Comparison of ENCODE assay signal across 30 cellular contexts in the genomic region with DNA sequence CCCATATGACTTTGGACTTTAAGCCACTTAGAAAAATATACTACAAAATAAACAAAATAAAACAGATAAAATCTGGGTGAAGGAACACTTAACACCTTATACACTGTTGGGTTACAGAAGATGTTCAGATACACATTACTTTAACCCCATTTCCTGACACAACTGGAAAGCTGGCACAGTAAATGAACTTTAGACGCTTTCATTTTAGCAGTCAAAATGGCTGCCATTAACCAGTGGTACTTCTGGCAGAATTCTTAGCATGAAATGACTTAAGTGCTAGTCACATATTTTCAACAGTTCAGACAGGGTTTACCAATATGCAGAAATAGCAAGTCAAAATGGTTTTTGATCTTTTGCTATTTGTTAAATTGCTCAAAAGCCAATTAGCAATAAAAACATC.
"Had no signal": no experiment of that assay in that cellular context is flagged by ENCODE, and none has a peak within 500 bp of the region (broad histone marks: within the 10 kb centered on the region; RNA-seq: fewer than 3 reads in every experiment).

No MANE protein-coding gene starts in this region.

- H3K27ac ChIP-seq: adrenal gland, body of pancreas, colonic mucosa, epithelial cell of prostate, esophagus squamous epithelium, gastroesophageal sphincter, pancreas, psoas muscle, uterus had no signal

- DNase-seq: activated B cell treated with CpG ODN at 0.5 μM for 24 hours; activated naive CD4-positive, alpha-beta T cell; activated T-cell treated with anti-CD3 and anti-CD28 coated beads for 4 hours; activated T-cell treated with anti-CD3 and anti-CD28 coated beads, Interleukin-2, amount 50 U/mL, for 72 hours; adrenal gland; aorta; body of pancreas; cerebellar nuclear complex; colonic mucosa; effector CD8-positive, alpha-beta T cell; esophagus squamous epithelium; hippocampal formation; kidney; left colon; naive B cell; nucleus accumbens; pancreas; psoas muscle; spleen; stimulated activated naive CD4-positive, alpha-beta T cell treated with Interleukin-2 at 50 U/mL for 16 hours; T-helper 1 cell; uterus had no signal

- FAIRE-seq: endometrium, kidney, pancreas had no signal

- H3K36me3 ChIP-seq: colonic mucosa, pancreas, uterus had no signal

- H3K9me3 ChIP-seq: adrenal gland, body of pancreas, colonic mucosa, esophagus squamous epithelium, gastroesophageal sphincter, pancreas, psoas muscle, spleen, uterus had no signal

- H3K27ac Mint-ChIP-seq: activated B cell treated with CpG ODN at 0.5 μM for 24 hours; activated naive CD4-positive, alpha-beta T cell treated with anti-CD3 and anti-CD28 coated beads, Interleukin-2, amount 50 U/mL, for 72 hours; activated T-cell treated with anti-CD3 and anti-CD28 coated beads, Interleukin-2, amount 50 U/mL, for 72 hours; T-helper 2 cell treated with Interferon-gamma antibody and Interleukin-4, amounts not matched to agents 5 μg/mL and 100 μg/mL, for 36 hours; type B pancreatic cell had no signal

- ATAC-seq: activated naive CD4-positive, alpha-beta T cell treated with anti-CD3 and anti-CD28 coated beads, Interleukin-2, amount 50 U/mL, for 72 hours; activated T-cell treated with anti-CD3 and anti-CD28 coated beads, Interleukin-2, amount 50 U/mL, for 72 hours; body of pancreas; gastroesophageal sphincter; left colon; pancreas; psoas muscle had no signal

- H3K27me3 Mint-ChIP-seq: activated B cell treated with CpG ODN at 0.5 μM for 24 hours, naive B cell, type B pancreatic cell had no signal

- H3K4me1 ChIP-seq: uterus had no signal

- H3K4me3 ChIP-seq: adrenal gland, body of pancreas, colonic mucosa, esophagus squamous epithelium, gastroesophageal sphincter, pancreas, psoas muscle, spleen, uterus had no signal

- H3K4me3 Mint-ChIP-seq: activated B cell treated with CpG ODN at 0.5 μM for 24 hours; activated T-cell treated with anti-CD3 and anti-CD28 coated beads, Interleukin-2, amount 50 U/mL, for 72 hours; mesothelial cell of epicardium; naive B cell; neural crest cell; T-helper 2 cell treated with Interferon-gamma antibody and Interleukin-4, amounts not matched to agents 5 μg/mL and 100 μg/mL, for 36 hours; type B pancreatic cell had no signal

- H3K9me3 Mint-ChIP-seq: activated B cell treated with CpG ODN at 0.5 μM for 24 hours; activated naive CD4-positive, alpha-beta T cell treated with anti-CD3 and anti-CD28 coated beads, Interleukin-2, amount 50 U/mL, for 72 hours; activated T-cell treated with anti-CD3 and anti-CD28 coated beads, Interleukin-2, amount 50 U/mL, for 72 hours; mesothelial cell of epicardium; naive B cell; neural crest cell; T-helper 2 cell treated with Interferon-gamma antibody and Interleukin-4, amounts not matched to agents 5 μg/mL and 100 μg/mL, for 36 hours; type B pancreatic cell had no signal

- H3K27me3 ChIP-seq: adrenal gland, body of pancreas, colonic mucosa, esophagus squamous epithelium, gastroesophageal sphincter, pancreas, spleen, uterus had no signal
